In the genomic region with DNA sequence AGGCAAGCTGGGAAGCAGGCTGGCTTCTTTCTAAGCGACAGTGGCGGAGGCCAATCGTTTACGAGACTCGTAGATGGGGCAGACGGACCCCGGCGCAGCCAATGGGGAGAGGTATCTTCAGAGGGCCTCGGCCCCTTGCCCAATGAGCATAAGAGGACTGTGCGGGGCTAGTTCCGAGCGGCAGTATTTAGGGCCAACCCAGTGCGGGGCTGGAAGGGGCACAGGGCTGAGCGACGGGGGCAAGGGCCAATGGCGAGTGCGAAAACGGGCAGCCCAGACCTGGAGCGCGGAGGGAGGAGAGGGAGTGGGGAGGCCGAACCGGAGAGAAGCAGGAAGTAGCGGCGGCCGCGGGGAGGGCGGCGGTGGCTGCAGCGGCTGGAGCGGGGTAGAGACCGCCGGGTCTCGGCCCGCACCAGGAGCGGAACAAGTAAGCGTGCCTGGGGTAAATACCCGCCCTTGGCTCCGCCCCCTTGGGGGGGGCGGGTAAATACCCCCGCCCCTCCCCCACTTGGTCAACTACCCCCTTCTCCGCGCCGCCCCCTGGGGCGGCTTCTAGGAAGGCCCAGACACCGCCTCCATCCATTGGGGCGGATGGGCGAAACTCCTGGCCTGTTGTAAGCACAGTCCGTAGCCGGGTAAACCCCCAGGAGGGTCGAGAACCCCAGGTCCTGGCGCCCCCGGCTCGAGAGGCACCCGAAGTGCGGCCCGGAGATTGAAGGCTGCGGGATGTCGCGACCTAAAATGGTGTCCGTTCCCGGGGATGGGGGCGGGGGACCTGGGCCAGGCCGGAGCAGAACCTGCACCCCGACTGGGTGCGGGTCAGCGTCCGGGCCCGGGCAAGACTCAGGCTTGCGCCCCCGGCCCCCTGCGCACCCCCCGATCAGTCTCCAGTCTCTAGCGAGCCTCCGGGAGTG, we compare ENCODE assay signal across 1 cellular context.
TF ChIP-seq lines count a peak whose summit lies in the region.

A gene with protein sequence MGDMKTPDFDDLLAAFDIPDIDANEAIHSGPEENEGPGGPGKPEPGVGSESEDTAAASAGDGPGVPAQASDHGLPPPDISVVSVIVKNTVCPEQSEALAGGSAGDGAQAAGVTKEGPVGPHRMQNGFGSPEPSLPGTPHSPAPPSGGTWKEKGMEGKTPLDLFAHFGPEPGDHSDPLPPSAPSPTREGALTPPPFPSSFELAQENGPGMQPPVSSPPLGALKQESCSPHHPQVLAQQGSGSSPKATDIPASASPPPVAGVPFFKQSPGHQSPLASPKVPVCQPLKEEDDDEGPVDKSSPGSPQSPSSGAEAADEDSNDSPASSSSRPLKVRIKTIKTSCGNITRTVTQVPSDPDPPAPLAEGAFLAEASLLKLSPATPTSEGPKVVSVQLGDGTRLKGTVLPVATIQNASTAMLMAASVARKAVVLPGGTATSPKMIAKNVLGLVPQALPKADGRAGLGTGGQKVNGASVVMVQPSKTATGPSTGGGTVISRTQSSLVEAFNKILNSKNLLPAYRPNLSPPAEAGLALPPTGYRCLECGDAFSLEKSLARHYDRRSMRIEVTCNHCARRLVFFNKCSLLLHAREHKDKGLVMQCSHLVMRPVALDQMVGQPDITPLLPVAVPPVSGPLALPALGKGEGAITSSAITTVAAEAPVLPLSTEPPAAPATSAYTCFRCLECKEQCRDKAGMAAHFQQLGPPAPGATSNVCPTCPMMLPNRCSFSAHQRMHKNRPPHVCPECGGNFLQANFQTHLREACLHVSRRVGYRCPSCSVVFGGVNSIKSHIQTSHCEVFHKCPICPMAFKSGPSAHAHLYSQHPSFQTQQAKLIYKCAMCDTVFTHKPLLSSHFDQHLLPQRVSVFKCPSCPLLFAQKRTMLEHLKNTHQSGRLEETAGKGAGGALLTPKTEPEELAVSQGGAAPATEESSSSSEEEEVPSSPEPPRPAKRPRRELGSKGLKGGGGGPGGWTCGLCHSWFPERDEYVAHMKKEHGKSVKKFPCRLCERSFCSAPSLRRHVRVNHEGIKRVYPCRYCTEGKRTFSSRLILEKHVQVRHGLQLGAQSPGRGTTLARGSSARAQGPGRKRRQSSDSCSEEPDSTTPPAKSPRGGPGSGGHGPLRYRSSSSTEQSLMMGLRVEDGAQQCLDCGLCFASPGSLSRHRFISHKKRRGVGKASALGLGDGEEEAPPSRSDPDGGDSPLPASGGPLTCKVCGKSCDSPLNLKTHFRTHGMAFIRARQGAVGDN (plus strand): TSS at position 331 of the 914 bp plus-strand sequence. CDS start 3,993 bp downstream, outside the sequence.

TF ChIP-seq in HepG2, 621 proteins besides CTCF, POLR2A, EP300 and RAD21 (continued from another document and continues in another):
- TF ChIP-seq, protein P1, sequence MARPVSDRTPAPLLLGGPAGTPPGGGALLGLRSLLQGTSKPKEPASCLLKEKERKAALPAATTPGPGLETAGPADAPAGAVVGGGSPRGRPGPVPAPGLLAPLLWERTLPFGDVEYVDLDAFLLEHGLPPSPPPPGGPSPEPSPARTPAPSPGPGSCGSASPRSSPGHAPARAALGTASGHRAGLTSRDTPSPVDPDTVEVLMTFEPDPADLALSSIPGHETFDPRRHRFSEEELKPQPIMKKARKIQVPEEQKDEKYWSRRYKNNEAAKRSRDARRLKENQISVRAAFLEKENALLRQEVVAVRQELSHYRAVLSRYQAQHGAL (CRISPR knock-in tag; IDR thresholded peaks at IDR 0.05; ENCODE audit: not compliant biosample characterization): no peak
- TF ChIP-seq, protein P2, sequence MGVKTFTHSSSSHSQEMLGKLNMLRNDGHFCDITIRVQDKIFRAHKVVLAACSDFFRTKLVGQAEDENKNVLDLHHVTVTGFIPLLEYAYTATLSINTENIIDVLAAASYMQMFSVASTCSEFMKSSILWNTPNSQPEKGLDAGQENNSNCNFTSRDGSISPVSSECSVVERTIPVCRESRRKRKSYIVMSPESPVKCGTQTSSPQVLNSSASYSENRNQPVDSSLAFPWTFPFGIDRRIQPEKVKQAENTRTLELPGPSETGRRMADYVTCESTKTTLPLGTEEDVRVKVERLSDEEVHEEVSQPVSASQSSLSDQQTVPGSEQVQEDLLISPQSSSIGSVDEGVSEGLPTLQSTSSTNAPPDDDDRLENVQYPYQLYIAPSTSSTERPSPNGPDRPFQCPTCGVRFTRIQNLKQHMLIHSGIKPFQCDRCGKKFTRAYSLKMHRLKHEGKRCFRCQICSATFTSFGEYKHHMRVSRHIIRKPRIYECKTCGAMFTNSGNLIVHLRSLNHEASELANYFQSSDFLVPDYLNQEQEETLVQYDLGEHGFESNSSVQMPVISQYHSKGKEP (CRISPR knock-in tag; IDR thresholded peaks at IDR 0.05): no peak
- TF ChIP-seq ZNF263 (CRISPR knock-in tag; IDR thresholded peaks at IDR 0.05) (peak; percentile 19), ZNF766 (CRISPR knock-in tag; IDR thresholded peaks at IDR 0.05; ENCODE audit: borderline replicate concordance) (no peak), RFXAP (CRISPR knock-in tag; IDR thresholded peaks at IDR 0.05; ENCODE audit: borderline replicate concordance) (no peak), ZNF460 (CRISPR knock-in tag; IDR thresholded peaks at IDR 0.05; ENCODE audit: borderline replicate concordance) (no peak), HOXA7 (CRISPR knock-in tag; IDR thresholded peaks at IDR 0.05) (no peak), RXRA (CRISPR knock-in tag; IDR thresholded peaks at IDR 0.05) (no peak; the same call in 1 of the 2 replicates), ZNF205 (CRISPR knock-in tag; IDR thresholded peaks at IDR 0.05) (0 out of 2 replicates have a peak, but pooled peaks have one; percentile 10), KDM1A (CRISPR knock-in tag; IDR thresholded peaks at IDR 0.05) (no peak), ZNF274 (CRISPR knock-in tag; IDR thresholded peaks at IDR 0.05) (no peak), ZNF557 (CRISPR knock-in tag; IDR thresholded peaks at IDR 0.05) (no peak), PHB2 (IDR thresholded peaks at IDR 0.05; ENCODE audit: partially characterized antibody) (no peak), ZNF558 (CRISPR knock-in tag; IDR thresholded peaks at IDR 0.05; ENCODE audit: borderline replicate concordance) (peak; percentile 87; the same call in 1 of the 2 replicates), NFKBIZ (CRISPR knock-in tag; IDR thresholded peaks at IDR 0.05) (no peak; the same call in 1 of the 2 replicates), ESRRA (CRISPR knock-in tag; IDR thresholded peaks at IDR 0.05; ENCODE audit: low read depth) (0 out of 2 replicates have a peak, but pooled peaks have one; percentile 5), ZNF33A (CRISPR knock-in tag; IDR thresholded peaks at IDR 0.05; ENCODE audit: borderline replicate concordance) (no peak), SOX6 (IDR thresholded peaks at IDR 0.05) (no peak), SOX6 (CRISPR knock-in tag; IDR thresholded peaks at IDR 0.05) (peak; percentile 24; the same call in 1 of the 2 replicates), ZNF282 (IDR thresholded peaks at IDR 0.05; ENCODE audit: partially characterized antibody) (no peak), ZNF614 (CRISPR knock-in tag; IDR thresholded peaks at IDR 0.05; ENCODE audit: borderline replicate concordance) (0 out of 2 replicates have a peak, but pooled peaks have one; percentile 3), RCOR2 (CRISPR knock-in tag; IDR thresholded peaks at IDR 0.05) (no peak), SCMH1 (CRISPR knock-in tag; IDR thresholded peaks at IDR 0.05; ENCODE audit: borderline replicate concordance) (no peak)
- TF ChIP-seq, protein P3, sequence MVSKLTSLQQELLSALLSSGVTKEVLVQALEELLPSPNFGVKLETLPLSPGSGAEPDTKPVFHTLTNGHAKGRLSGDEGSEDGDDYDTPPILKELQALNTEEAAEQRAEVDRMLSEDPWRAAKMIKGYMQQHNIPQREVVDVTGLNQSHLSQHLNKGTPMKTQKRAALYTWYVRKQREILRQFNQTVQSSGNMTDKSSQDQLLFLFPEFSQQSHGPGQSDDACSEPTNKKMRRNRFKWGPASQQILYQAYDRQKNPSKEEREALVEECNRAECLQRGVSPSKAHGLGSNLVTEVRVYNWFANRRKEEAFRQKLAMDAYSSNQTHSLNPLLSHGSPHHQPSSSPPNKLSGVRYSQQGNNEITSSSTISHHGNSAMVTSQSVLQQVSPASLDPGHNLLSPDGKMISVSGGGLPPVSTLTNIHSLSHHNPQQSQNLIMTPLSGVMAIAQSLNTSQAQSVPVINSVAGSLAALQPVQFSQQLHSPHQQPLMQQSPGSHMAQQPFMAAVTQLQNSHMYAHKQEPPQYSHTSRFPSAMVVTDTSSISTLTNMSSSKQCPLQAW (CRISPR knock-in tag; IDR thresholded peaks at IDR 0.05): no peak; the same call in none of the 2 replicates
- TF ChIP-seq, protein P4, sequence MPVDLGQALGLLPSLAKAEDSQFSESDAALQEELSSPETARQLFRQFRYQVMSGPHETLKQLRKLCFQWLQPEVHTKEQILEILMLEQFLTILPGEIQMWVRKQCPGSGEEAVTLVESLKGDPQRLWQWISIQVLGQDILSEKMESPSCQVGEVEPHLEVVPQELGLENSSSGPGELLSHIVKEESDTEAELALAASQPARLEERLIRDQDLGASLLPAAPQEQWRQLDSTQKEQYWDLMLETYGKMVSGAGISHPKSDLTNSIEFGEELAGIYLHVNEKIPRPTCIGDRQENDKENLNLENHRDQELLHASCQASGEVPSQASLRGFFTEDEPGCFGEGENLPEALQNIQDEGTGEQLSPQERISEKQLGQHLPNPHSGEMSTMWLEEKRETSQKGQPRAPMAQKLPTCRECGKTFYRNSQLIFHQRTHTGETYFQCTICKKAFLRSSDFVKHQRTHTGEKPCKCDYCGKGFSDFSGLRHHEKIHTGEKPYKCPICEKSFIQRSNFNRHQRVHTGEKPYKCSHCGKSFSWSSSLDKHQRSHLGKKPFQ (CRISPR knock-in tag; IDR thresholded peaks at IDR 0.05; ENCODE audit: insufficient replicate concordance): no peak
- TF ChIP-seq, protein P5, sequence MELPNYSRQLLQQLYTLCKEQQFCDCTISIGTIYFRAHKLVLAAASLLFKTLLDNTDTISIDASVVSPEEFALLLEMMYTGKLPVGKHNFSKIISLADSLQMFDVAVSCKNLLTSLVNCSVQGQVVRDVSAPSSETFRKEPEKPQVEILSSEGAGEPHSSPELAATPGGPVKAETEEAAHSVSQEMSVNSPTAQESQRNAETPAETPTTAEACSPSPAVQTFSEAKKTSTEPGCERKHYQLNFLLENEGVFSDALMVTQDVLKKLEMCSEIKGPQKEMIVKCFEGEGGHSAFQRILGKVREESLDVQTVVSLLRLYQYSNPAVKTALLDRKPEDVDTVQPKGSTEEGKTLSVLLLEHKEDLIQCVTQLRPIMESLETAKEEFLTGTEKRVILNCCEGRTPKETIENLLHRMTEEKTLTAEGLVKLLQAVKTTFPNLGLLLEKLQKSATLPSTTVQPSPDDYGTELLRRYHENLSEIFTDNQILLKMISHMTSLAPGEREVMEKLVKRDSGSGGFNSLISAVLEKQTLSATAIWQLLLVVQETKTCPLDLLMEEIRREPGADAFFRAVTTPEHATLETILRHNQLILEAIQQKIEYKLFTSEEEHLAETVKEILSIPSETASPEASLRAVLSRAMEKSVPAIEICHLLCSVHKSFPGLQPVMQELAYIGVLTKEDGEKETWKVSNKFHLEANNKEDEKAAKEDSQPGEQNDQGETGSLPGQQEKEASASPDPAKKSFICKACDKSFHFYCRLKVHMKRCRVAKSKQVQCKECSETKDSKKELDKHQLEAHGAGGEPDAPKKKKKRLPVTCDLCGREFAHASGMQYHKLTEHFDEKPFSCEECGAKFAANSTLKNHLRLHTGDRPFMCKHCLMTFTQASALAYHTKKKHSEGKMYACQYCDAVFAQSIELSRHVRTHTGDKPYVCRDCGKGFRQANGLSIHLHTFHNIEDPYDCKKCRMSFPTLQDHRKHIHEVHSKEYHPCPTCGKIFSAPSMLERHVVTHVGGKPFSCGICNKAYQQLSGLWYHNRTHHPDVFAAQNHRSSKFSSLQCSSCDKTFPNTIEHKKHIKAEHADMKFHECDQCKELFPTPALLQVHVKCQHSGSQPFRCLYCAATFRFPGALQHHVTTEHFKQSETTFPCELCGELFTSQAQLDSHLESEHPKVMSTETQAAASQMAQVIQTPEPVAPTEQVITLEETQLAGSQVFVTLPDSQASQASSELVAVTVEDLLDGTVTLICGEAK (IDR thresholded peaks at IDR 0.05): no peak
- TF ChIP-seq, protein P5 (CRISPR knock-in tag; IDR thresholded peaks at IDR 0.05): no peak; the same call in 1 of the 2 replicates
- TF ChIP-seq, protein P6, sequence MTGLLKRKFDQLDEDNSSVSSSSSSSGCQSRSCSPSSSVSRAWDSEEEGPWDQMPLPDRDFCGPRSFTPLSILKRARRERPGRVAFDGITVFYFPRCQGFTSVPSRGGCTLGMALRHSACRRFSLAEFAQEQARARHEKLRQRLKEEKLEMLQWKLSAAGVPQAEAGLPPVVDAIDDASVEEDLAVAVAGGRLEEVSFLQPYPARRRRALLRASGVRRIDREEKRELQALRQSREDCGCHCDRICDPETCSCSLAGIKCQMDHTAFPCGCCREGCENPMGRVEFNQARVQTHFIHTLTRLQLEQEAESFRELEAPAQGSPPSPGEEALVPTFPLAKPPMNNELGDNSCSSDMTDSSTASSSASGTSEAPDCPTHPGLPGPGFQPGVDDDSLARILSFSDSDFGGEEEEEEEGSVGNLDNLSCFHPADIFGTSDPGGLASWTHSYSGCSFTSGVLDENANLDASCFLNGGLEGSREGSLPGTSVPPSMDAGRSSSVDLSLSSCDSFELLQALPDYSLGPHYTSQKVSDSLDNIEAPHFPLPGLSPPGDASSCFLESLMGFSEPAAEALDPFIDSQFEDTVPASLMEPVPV (CRISPR knock-in tag; IDR thresholded peaks at IDR 0.05): no peak
- TF ChIP-seq, protein P7, sequence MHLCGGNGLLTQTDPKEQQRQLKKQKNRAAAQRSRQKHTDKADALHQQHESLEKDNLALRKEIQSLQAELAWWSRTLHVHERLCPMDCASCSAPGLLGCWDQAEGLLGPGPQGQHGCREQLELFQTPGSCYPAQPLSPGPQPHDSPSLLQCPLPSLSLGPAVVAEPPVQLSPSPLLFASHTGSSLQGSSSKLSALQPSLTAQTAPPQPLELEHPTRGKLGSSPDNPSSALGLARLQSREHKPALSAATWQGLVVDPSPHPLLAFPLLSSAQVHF (CRISPR knock-in tag; IDR thresholded peaks at IDR 0.05): no peak
